In the genomic region with DNA sequence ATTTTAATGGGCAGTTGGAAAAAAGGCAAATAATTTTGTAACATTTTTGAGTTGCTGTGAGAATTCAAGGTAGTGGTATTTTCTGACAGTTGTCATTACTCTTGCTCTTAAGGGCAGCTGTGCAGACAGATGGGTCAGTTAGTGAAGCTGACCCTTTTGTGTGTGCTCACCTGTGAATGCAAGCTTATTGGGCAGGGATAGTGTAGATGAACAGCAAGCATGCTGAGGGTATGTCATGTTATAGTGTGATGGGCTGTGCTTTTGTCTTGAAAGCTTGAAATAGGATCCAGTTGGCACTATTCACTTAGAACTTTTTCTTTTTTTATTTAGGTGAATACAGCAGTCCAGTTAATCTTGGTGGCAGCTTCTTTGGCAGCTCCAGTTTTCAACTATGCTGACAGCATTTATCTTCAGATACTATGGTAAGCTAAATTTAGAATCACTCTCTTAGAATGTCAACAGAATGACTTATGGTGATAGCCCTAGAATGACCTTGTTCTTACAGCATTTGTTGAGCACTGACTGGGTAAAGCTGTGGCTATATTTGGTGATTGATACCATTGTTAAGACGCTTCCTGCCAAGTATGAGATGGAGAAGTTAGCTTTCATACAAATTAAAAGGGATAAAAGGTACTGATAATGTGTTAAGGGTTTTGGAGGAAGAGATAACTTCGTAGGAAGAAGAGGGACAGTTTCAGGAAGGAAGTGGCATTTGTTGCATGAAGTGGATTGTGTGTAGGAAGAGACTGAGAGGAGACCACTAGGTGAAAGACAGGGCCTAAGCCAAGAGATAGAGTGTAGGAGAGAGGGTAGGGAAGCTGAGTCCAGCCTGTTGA, we compare ENCODE assay signal across 1 cellular context.
TF ChIP-seq lines count a peak whose summit lies in the region.

No MANE protein-coding gene starts in this region.

TF ChIP-seq in IMR-90, 13 proteins besides CTCF, POLR2A, EP300 and RAD21:
- TF ChIP-seq, protein P1, sequence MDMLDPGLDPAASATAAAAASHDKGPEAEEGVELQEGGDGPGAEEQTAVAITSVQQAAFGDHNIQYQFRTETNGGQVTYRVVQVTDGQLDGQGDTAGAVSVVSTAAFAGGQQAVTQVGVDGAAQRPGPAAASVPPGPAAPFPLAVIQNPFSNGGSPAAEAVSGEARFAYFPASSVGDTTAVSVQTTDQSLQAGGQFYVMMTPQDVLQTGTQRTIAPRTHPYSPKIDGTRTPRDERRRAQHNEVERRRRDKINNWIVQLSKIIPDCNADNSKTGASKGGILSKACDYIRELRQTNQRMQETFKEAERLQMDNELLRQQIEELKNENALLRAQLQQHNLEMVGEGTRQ (IDR thresholded peaks at IDR 0.05; ENCODE audit: low read depth, low read length) = no peak
- TF ChIP-seq, protein P2, sequence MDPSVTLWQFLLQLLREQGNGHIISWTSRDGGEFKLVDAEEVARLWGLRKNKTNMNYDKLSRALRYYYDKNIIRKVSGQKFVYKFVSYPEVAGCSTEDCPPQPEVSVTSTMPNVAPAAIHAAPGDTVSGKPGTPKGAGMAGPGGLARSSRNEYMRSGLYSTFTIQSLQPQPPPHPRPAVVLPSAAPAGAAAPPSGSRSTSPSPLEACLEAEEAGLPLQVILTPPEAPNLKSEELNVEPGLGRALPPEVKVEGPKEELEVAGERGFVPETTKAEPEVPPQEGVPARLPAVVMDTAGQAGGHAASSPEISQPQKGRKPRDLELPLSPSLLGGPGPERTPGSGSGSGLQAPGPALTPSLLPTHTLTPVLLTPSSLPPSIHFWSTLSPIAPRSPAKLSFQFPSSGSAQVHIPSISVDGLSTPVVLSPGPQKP (IDR thresholded peaks at IDR 0.05; ENCODE audit: borderline replicate concordance, low read depth, low read length) = no peak
- TF ChIP-seq MAZ (IDR thresholded peaks at IDR 0.05; ENCODE audit: borderline replicate concordance, low read depth, low read length) = no peak
- no peak for TF ChIP-seq FOS (IDR thresholded peaks at IDR 0.05; ENCODE audit: low read depth, low read length)
- no peak for TF ChIP-seq MXI1 (IDR thresholded peaks at IDR 0.05; ENCODE audit: borderline replicate concordance, low read depth, low read length)
- TF ChIP-seq BHLHE40 (IDR thresholded peaks at IDR 0.05; ENCODE audit: low read depth, low read length) = no peak
- no peak for TF ChIP-seq CHD1 (IDR thresholded peaks at IDR 0.05; ENCODE audit: low read depth, low read length)
- no peak for TF ChIP-seq MAFK (IDR thresholded peaks at IDR 0.05; ENCODE audit: low read depth, low read length)
- TF ChIP-seq CEBPB (IDR thresholded peaks at IDR 0.05; ENCODE audit: low read depth, low read length) = no peak
- TF ChIP-seq NFE2L2 (IDR thresholded peaks at IDR 0.05; ENCODE audit: low read depth, low read length) = no peak
- TF ChIP-seq SMC3 (IDR thresholded peaks at IDR 0.05; ENCODE audit: low read depth, low read length) = no peak
- no peak for TF ChIP-seq RFX5 (IDR thresholded peaks at IDR 0.05; ENCODE audit: low read depth, low read length)
- no peak for TF ChIP-seq RCOR1 (IDR thresholded peaks at IDR 0.05; ENCODE audit: insufficient replicate concordance, low read length)
